In the genomic region with DNA sequence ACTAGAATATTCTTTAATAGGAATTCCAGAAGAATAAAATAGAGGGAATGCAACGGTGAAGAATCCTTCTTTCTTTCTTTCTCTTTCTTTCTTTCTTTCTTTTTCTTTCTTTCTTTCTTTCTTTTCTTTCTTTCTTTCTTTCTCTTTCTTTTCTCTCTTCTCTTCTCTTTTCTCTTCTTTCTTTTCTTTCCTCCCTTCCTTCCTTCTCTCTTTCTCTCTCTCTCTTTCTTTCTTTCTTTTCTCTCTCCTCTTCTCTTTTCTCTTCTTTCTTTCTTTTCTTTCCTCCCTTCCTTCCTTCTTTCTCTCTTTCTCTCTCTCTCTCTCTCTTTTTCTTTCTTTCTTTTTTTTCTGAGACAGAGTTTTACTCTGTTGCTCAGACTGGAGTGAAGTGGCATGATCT, we compare ENCODE assay signal across 26 cellular contexts.
DNase-seq lines count a peak whose midpoint lies in the region; ATAC-seq, FAIRE-seq and TF ChIP-seq lines count a peak whose summit lies in the region.
"Had no signal": no experiment of that assay in that cellular context is flagged by ENCODE, and none has a peak within 500 bp of the region (broad histone marks: within the 10 kb centered on the region; RNA-seq: fewer than 3 reads in every experiment).

No MANE protein-coding gene starts in this region.

- no peak overlapping the region for H3K4me3 ChIP-seq in HepG2 (replicated peaks in 1 of 3; ENCODE audit: insufficient read depth in 1 of 3, low read depth in 2 of 3, low read length in 3 of 3)
- no peak overlapping the region for H3K4me3 ChIP-seq in right lobe of liver
- H3K4me3 ChIP-seq: BLaER1 treated with 17β-estradiol and CSF1 and Interleukin-3, amounts not matched to agents 10 nM and 100 nM; GM12878 had no signal

- intact Hi-C loops in HepG2 (cut with micrococcal nuclease; ENCODE audit: unreplicated experiment), result no loop called here
- intact Hi-C loops in right lobe of liver (cut with DNase I), result no loop called here
- intact Hi-C loops in CD4-positive, alpha-beta T cell (cut with DNase I, micrococcal nuclease), result no loop called here

- BruUV-seq in HepG2 (replicated peaks; lab: Mats Ljungman, UMichigan), result no TSS peak

- ATAC-seq in HepG2, result no peak
- no peak for ATAC-seq in right lobe of liver
- ATAC-seq in CD4-positive, alpha-beta T cell (ENCODE audit: poor library complexity), result no peak
- no peak for ATAC-seq in WTC11
- ATAC-seq: GM12878 had no signal

- no peak overlapping the region for H3K9ac ChIP-seq in HepG2 (ENCODE audit: insufficient read depth, low read depth, low read length)
- H3K9ac ChIP-seq: BLaER1 treated with 17β-estradiol and CSF1 and Interleukin-3, amounts not matched to agents 10 nM and 100 nM had no signal

- TF ChIP-seq RAD21 in HepG2 (CRISPR knock-in tag; IDR thresholded peaks at IDR 0.05), result no peak

- no peaks in the 10 kb centered on the region for H3K36me3 Mint-ChIP-seq in CD4-positive, alpha-beta T cell (ENCODE audit: low read depth)
- H3K36me3 Mint-ChIP-seq in WTC11, result peaks cover 39% of the 10 kb centered on the region
- H3K36me3 Mint-ChIP-seq in T-helper 2 cell treated with Interferon-gamma antibody and Interleukin-4, amounts not matched to agents 5 μg/mL and 100 μg/mL, for 36 hours (ENCODE audit: low read depth), result no peaks in the 10 kb centered on the region
- H3K36me3 Mint-ChIP-seq: CD4-positive, alpha-beta memory T cell; CD8-positive, alpha-beta memory T cell had no signal

- no peak overlapping the region for H3K27ac Mint-ChIP-seq in CD4-positive, alpha-beta T cell
- no peak overlapping the region for H3K27ac Mint-ChIP-seq in WTC11
- no peak overlapping the region for H3K27ac Mint-ChIP-seq in T-helper 2 cell treated with Interferon-gamma antibody and Interleukin-4, amounts not matched to agents 5 μg/mL and 100 μg/mL, for 36 hours
- H3K27ac Mint-ChIP-seq: CD4-positive, alpha-beta memory T cell; CD8-positive, alpha-beta memory T cell had no signal

- H3K4me1 ChIP-seq in HepG2 (ENCODE audit: insufficient read depth, low read length) (no peaks in the 10 kb centered on the region), right lobe of liver (no peaks in the 10 kb centered on the region)
- H3K4me1 ChIP-seq: BLaER1 treated with 17β-estradiol and CSF1 and Interleukin-3, amounts not matched to agents 10 nM and 100 nM had no signal

- CTCF ChIA-PET in HepG2 (lab: Yijun Ruan, JAX; ENCODE audit: low intra/inter-chr PET ratio, low total read pairs), result no interaction called here
- CTCF ChIA-PET in CD4-positive, alpha-beta T cell (lab: Charles Lee), result no interaction called here
- CTCF ChIA-PET in WTC11 (lab: Charles Lee), result no interaction called here

- no peaks in the 10 kb centered on the region; a peak in 1 of 5 replicates for H3K27me3 ChIP-seq in HepG2 (ENCODE audit: control insufficient read depth in 1 of 2, insufficient read depth in 2 of 2, low read length in 2 of 2)
- H3K27me3 ChIP-seq in right lobe of liver, result no peaks in the 10 kb centered on the region
- H3K27me3 ChIP-seq in CD4-positive, alpha-beta T cell (ENCODE audit: control insufficient read depth, insufficient read depth, low read length), result no peaks in the 10 kb centered on the region
- H3K27me3 ChIP-seq: BLaER1 treated with 17β-estradiol and CSF1 and Interleukin-3, amounts not matched to agents 10 nM and 100 nM had no signal

- POLR2A ChIA-PET in HepG2 (lab: Yijun Ruan, JAX) (no interaction called here), WTC11 (lab: Charles Lee) (interaction anchor here (0.6 kb wide), 1 partner anchor 90 kb away, joined by 3 read pairs; no protein-coding TSS in a partner anchor)
- POLR2A ChIA-PET in CD4-positive, alpha-beta T cell (lab: Charles Lee), result interaction anchor here (0.6 kb wide), 1 partner anchor 112 kb away, joined by 3 read pairs; no protein-coding TSS in a partner anchor

- no peak for DNase-seq in HepG2 (ENCODE audit: low spot score)
- no peak for DNase-seq in right lobe of liver
- DNase-seq in CD4-positive, alpha-beta T cell, result no peak
- DNase-seq in WTC11 (ENCODE audit: low spot score), result no peak
- no peak for DNase-seq in NCI-H2171 treated with DMSO at 0.1 percent for 48 hours (lab: John Stamatoyannopoulos, UW)
- DNase-seq in T-helper 2 cell treated with Interferon-gamma antibody and Interleukin-4, amounts not matched to agents 5 μg/mL and 100 μg/mL, for 36 hours (ENCODE audit: low spot score), result no peak
- no peak for DNase-seq in NK-92 treated with Interleukin-12 subunit alpha and Interleukin-12 subunit beta, amount 100 ng/mL, for 24 hours (lab: John Stamatoyannopoulos, UW)
- DNase-seq: 8988T; ACHN; CD4-positive, alpha-beta memory T cell; CD8-positive, alpha-beta memory T cell; COR-L47; DMS 273 treated with DMSO at 0.1 percent for 48 hours; DMS153; DMS53; DMS79; DND-41; EL; GDM1 had no signal

- no peak overlapping the region for H2AFZ ChIP-seq in HepG2 (ENCODE audit: low read length)

- H3K27ac ChIP-seq in HepG2 (ENCODE audit: extremely low read length, insufficient read depth, low read length) (no peak overlapping the region), right lobe of liver (no peak overlapping the region)
- no peak overlapping the region for H3K27ac ChIP-seq in CD4-positive, alpha-beta T cell (ENCODE audit: low read depth, low read length)
- H3K27ac ChIP-seq: BLaER1 treated with 17β-estradiol and CSF1 and Interleukin-3, amounts not matched to agents 10 nM and 100 nM; C4-2B had no signal

- H3K9me3 Mint-ChIP-seq in CD4-positive, alpha-beta T cell, result peaks cover 14% of the 10 kb centered on the region
- peaks cover 54% of the 10 kb centered on the region for H3K9me3 Mint-ChIP-seq in WTC11
- peaks cover 11% of the 10 kb centered on the region for H3K9me3 Mint-ChIP-seq in T-helper 2 cell treated with Interferon-gamma antibody and Interleukin-4, amounts not matched to agents 5 μg/mL and 100 μg/mL, for 36 hours

- TF ChIP-seq CTCF in HepG2 (CRISPR knock-in tag; IDR thresholded peaks at IDR 0.05) (no peak), right lobe of liver (IDR thresholded peaks at IDR 0.05) (no peak), WTC11 (IDR thresholded peaks at IDR 0.05) (no peak)
- TF ChIP-seq CTCF in CD4-positive, alpha-beta T cell (IDR thresholded peaks at IDR 0.05), result peak; percentile 17

- H3K9me3 ChIP-seq in HepG2 (ENCODE audit: low read length), result peaks cover 20% of the 10 kb centered on the region
- H3K9me3 ChIP-seq in right lobe of liver, result no peaks in the 10 kb centered on the region
- no peaks in the 10 kb centered on the region for H3K9me3 ChIP-seq in CD4-positive, alpha-beta T cell (ENCODE audit: control insufficient read depth, low read length)

- no peaks in the 10 kb centered on the region for H4K20me1 ChIP-seq in HepG2 (ENCODE audit: insufficient read depth, low read length)
- H4K20me1 ChIP-seq: BLaER1 treated with 17β-estradiol and CSF1 and Interleukin-3, amounts not matched to agents 10 nM and 100 nM had no signal

- FAIRE-seq in HepG2 (lab: Jason Lieb, UNC), result no peak
- FAIRE-seq: A204.1, GM12878, GM12892, GM18507, GM19239 had no signal

- TF ChIP-seq POLR2A in HepG2 (IDR thresholded peaks at IDR 0.05; ENCODE audit: insufficient read depth in 1 of 2, low read depth in 2 of 2, low read length in 2 of 2), result no peak
- no peak for TF ChIP-seq POLR2A in right lobe of liver (IDR thresholded peaks at IDR 0.05)

- in situ Hi-C loops in HepG2 (cut with HindIII; ENCODE audit: extremely low pct_ligation_motif_present, low pct_unique_long_range_greater_than_20kb), result no loop called here

- H3K4me2 ChIP-seq in HepG2 (ENCODE audit: low read depth, low read length), result no peak overlapping the region
- H3K4me2 ChIP-seq: BLaER1 treated with 17β-estradiol and CSF1 and Interleukin-3, amounts not matched to agents 10 nM and 100 nM had no signal

- H3K27me3 Mint-ChIP-seq in CD4-positive, alpha-beta T cell, result no peaks in the 10 kb centered on the region
- H3K27me3 Mint-ChIP-seq in WTC11 (ENCODE audit: low read depth), result no peaks in the 10 kb centered on the region
- H3K27me3 Mint-ChIP-seq in T-helper 2 cell treated with Interferon-gamma antibody and Interleukin-4, amounts not matched to agents 5 μg/mL and 100 μg/mL, for 36 hours (ENCODE audit: low read depth), result no peaks in the 10 kb centered on the region
- H3K27me3 Mint-ChIP-seq: CD4-positive, alpha-beta memory T cell had no signal

- TF ChIP-seq EP300 in HepG2 (IDR thresholded peaks at IDR 0.05; ENCODE audit: low read depth in 2 of 2, low read length in 2 of 2) (no peak), HepG2 (CRISPR knock-in tag; IDR thresholded peaks at IDR 0.05; ENCODE audit: borderline replicate concordance) (no peak)

- no peak overlapping the region for H3K4me3 Mint-ChIP-seq in CD4-positive, alpha-beta T cell
- H3K4me3 Mint-ChIP-seq in WTC11, result no peak overlapping the region
- H3K4me3 Mint-ChIP-seq in T-helper 2 cell treated with Interferon-gamma antibody and Interleukin-4, amounts not matched to agents 5 μg/mL and 100 μg/mL, for 36 hours, result no peak overlapping the region
- H3K4me3 Mint-ChIP-seq: CD4-positive, alpha-beta memory T cell; CD8-positive, alpha-beta memory T cell had no signal

- no peaks in the 10 kb centered on the region for H3K36me3 ChIP-seq in HepG2 (replicated peaks in 1 of 2; ENCODE audit: control insufficient read depth in 1 of 2, insufficient read depth in 2 of 2, low read length in 2 of 2)
- no peaks in the 10 kb centered on the region for H3K36me3 ChIP-seq in right lobe of liver

- 0% methylated on average over 1 of the region's 1 CpG for WGBS in HepG2 (ENCODE audit: low lambda C conversion rate)
- 47% methylated on average over 1 of the region's 1 CpG for WGBS in right lobe of liver (ENCODE audit: insufficient coverage, low coverage, low lambda C conversion rate, missing lambda C conversion rate)

- H3K4me1 Mint-ChIP-seq in CD4-positive, alpha-beta T cell (ENCODE audit: low read depth), result no peaks in the 10 kb centered on the region
- H3K4me1 Mint-ChIP-seq in WTC11, result peaks cover 2% of the 10 kb centered on the region
- H3K4me1 Mint-ChIP-seq in T-helper 2 cell treated with Interferon-gamma antibody and Interleukin-4, amounts not matched to agents 5 μg/mL and 100 μg/mL, for 36 hours (ENCODE audit: low read depth), result no peaks in the 10 kb centered on the region
- H3K4me1 Mint-ChIP-seq: CD4-positive, alpha-beta memory T cell; CD8-positive, alpha-beta memory T cell had no signal

- no peaks in the 10 kb centered on the region for H3K79me2 ChIP-seq in HepG2 (ENCODE audit: insufficient read depth, low read length)

TF ChIP-seq in HepG2, 621 proteins besides CTCF, POLR2A, EP300 and RAD21:
- TF ChIP-seq ERF (CRISPR knock-in tag; IDR thresholded peaks at IDR 0.05), result no peak
- 0 out of 2 replicates have a peak, but pooled peaks have one; percentile 64 for TF ChIP-seq U2AF2 (IDR thresholded peaks at IDR 0.05; ENCODE audit: low read depth, low read length)
